ENCODE assay signal across 25 cellular contexts in the genomic region with DNA sequence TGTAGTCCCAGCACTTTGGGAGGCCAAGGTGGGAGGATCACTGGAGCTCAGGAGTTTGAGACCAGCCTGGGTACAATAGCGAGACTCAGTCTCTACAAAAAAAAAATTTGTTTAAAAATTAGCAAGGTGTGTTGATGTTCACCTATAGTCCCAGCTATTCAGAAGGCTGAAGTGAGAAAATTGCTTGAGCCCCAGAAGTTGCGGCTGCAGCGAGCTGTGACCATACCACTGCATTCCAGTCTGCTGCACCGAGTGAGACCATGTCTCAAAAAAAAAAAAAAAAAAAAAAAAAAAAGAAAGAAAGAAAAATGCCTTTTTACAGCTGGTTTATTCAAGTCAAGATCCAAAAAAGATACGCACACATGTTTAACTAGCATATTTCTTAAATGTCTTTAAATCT.
"Had no signal": no experiment of that assay in that cellular context is flagged by ENCODE, and none has a peak within 500 bp of the region (broad histone marks: within the 10 kb centered on the region; RNA-seq: fewer than 3 reads in every experiment).

No MANE protein-coding gene starts in this region.

- H3K36me3 ChIP-seq: prostate gland had no signal

- H3K4me3 ChIP-seq: left lung, lower lobe of right lung, pancreas, prostate gland, sigmoid colon, spleen, suprapubic skin, thoracic aorta, tibial artery, upper lobe of right lung had no signal

- DNase-seq: hypothalamus; immature natural killer cell; left cardiac atrium; lower lobe of right lung; mammary epithelial cell; mesenchymal stem cell; naive thymus-derived CD8-positive, alpha-beta T cell; nucleus accumbens; pancreas; retina; right cardiac atrium; sigmoid colon; small intestine; spleen; stimulated activated CD4-positive, alpha-beta T cell treated with anti-CD3 and anti-CD28 coated beads, Interleukin-4, amount 100 ng/mL, for 24 hours; stimulated activated naive CD4-positive, alpha-beta T cell; tibial artery; trophoblast cell; upper lobe of right lung had no signal

- H3K27ac ChIP-seq: left lung, lower lobe of right lung, pancreas, prostate gland, sigmoid colon, spleen, suprapubic skin, thoracic aorta, tibial artery, upper lobe of right lung had no signal

- ATAC-seq: left cardiac atrium; left lung; lower lobe of right lung; naive thymus-derived CD8-positive, alpha-beta T cell; pancreas; right cardiac atrium; stimulated activated effector memory CD8-positive, alpha-beta T cell treated with anti-CD3 and anti-CD28 coated beads, Interleukin-12 subunit alpha, Interleukin-12 subunit beta, amount 100 ng/mL, for 72 hours; upper lobe of right lung had no signal

- H3K27me3 ChIP-seq: left lung, pancreas, sigmoid colon, spleen, suprapubic skin, tibial artery, upper lobe of right lung had no signal

- FAIRE-seq: islet of Langerhans, pancreas, small intestine had no signal

- H3K9me3 ChIP-seq: left lung, lower lobe of right lung, pancreas, prostate gland, sigmoid colon, spleen, suprapubic skin, thoracic aorta, tibial artery, upper lobe of right lung had no signal

- H3K4me1 ChIP-seq: left lung, lower lobe of right lung, pancreas, prostate gland, sigmoid colon, spleen, suprapubic skin, tibial artery, upper lobe of right lung had no signal
